Comparison of ENCODE assay signal across 14 cellular contexts in genomic region chr20:45408646-45409213, GRCh38. TPM values are rescaled to one million over a fixed set of nuclear protein-coding genes. Genes with fewer than 3 reads are reported as not detected.
DNase-seq lines count a peak whose midpoint lies in the region; ATAC-seq and TF ChIP-seq lines count a peak whose summit lies in the region.
"Had no signal": no experiment of that assay in that cellular context is flagged by ENCODE, and none has a peak within 500 bp of the region (broad histone marks: within the 10 kb centered on the region; RNA-seq: fewer than 3 reads in every experiment).

No MANE protein-coding gene starts in this region.

- H3K9me3 ChIP-seq in CD4-positive, CD25-positive, alpha-beta regulatory T cell (ENCODE audit: control insufficient read depth in 2 of 2, low read length in 2 of 2): no peaks in the 10 kb centered on the region
- H3K9me3 ChIP-seq in esophagus muscularis mucosa (no peaks in the 10 kb centered on the region), skeletal muscle tissue (ENCODE audit: control insufficient read depth in 3 of 3, low read length in 3 of 3) (no peaks in the 10 kb centered on the region)
- H3K9me3 ChIP-seq: neutrophil had no signal

- peak overlapping the region; percentile 43 to 76 (median 52) for H3K4me3 Mint-ChIP-seq in CD4-positive, CD25-positive, alpha-beta regulatory T cell
- H3K4me3 Mint-ChIP-seq: activated naive CD8-positive, alpha-beta T cell treated with anti-CD3 and anti-CD28 coated beads, Interleukin-2, amount 10 ng/mL, durations not matched to agents 7 days and 5 days; effector memory CD8-positive, alpha-beta T cell had no signal

- no peaks in the 10 kb centered on the region for H3K27me3 Mint-ChIP-seq in CD4-positive, CD25-positive, alpha-beta regulatory T cell
- H3K27me3 Mint-ChIP-seq: effector memory CD8-positive, alpha-beta T cell had no signal

- H3K4me1 Mint-ChIP-seq in CD4-positive, CD25-positive, alpha-beta regulatory T cell: peaks cover 0 to 23% (median 5%) of the 10 kb centered on the region in 4 donors

- no peak for ATAC-seq in CD4-positive, CD25-positive, alpha-beta regulatory T cell (ENCODE audit: low read depth in 2 of 2)
- ATAC-seq in HG03097 (IDR thresholded peaks at IDR 0.05; ENCODE audit: low FRiP score, unreplicated experiment) (no peak), GM21825 (IDR thresholded peaks at IDR 0.05; ENCODE audit: unreplicated experiment) (no peak), GM18909 (IDR thresholded peaks at IDR 0.05; ENCODE audit: poor library complexity, unreplicated experiment) (no peak)
- ATAC-seq: activated CD4-positive, alpha-beta T cell treated with anti-CD3 and anti-CD28 coated beads for 36 hours; effector memory CD8-positive, alpha-beta T cell had no signal

- no peak for TF ChIP-seq POLR2A in esophagus muscularis mucosa (IDR thresholded peaks at IDR 0.05; ENCODE audit: low read depth)

- H3K27ac Mint-ChIP-seq in CD4-positive, CD25-positive, alpha-beta regulatory T cell: peak overlapping the region in 2 of 3 donors; percentile 76 to 80
- H3K27ac Mint-ChIP-seq: activated naive CD8-positive, alpha-beta T cell treated with anti-CD3 and anti-CD28 coated beads, Interleukin-2, amount 10 ng/mL, durations not matched to agents 7 days and 5 days had no signal

- peaks cover 23% of the 10 kb centered on the region for H3K4me1 ChIP-seq in CD4-positive, CD25-positive, alpha-beta regulatory T cell (ENCODE audit: control insufficient read depth, insufficient read depth, low read length, poor library complexity, severe bottlenecking)
- H3K4me1 ChIP-seq in esophagus muscularis mucosa (peaks cover 15 to 53% (median 42%) of the 10 kb centered on the region in 4 donors), skeletal muscle tissue (ENCODE audit: control insufficient read depth in 3 of 3, insufficient read depth in 3 of 3, low read length in 3 of 3) (peaks cover 35 to 54% (median 42%) of the 10 kb centered on the region in 3 donors)

- TF ChIP-seq CTCF in esophagus muscularis mucosa (IDR thresholded peaks at IDR 0.05): no peak

- no peaks in the 10 kb centered on the region for H3K27me3 ChIP-seq in CD4-positive, CD25-positive, alpha-beta regulatory T cell (ENCODE audit: control insufficient read depth, insufficient read depth, low read length)
- H3K27me3 ChIP-seq in esophagus muscularis mucosa (no peaks in the 10 kb centered on the region), skeletal muscle tissue (ENCODE audit: control insufficient read depth in 3 of 3, insufficient read depth in 3 of 3, low read length in 3 of 3) (no peaks in the 10 kb centered on the region)

- no peaks in the 10 kb centered on the region for H3K9me3 Mint-ChIP-seq in CD4-positive, CD25-positive, alpha-beta regulatory T cell
- H3K9me3 Mint-ChIP-seq: activated naive CD8-positive, alpha-beta T cell treated with anti-CD3 and anti-CD28 coated beads, Interleukin-2, amount 10 ng/mL, durations not matched to agents 7 days and 5 days; effector memory CD8-positive, alpha-beta T cell had no signal

- no peak overlapping the region for H3K4me3 ChIP-seq in CD4-positive, CD25-positive, alpha-beta regulatory T cell (ENCODE audit: low read depth, low read length)
- H3K4me3 ChIP-seq in esophagus muscularis mucosa: peak overlapping the region; percentile 80 to 95 (median 90)
- peak overlapping the region; percentile 86 to 96 (median 94) for H3K4me3 ChIP-seq in skeletal muscle tissue (ENCODE audit: low read length in 3 of 3)

- H3K27ac ChIP-seq in CD4-positive, CD25-positive, alpha-beta regulatory T cell (ENCODE audit: insufficient read depth, low read length, poor library complexity, severe bottlenecking): no peak overlapping the region
- H3K27ac ChIP-seq in esophagus muscularis mucosa (replicated peaks in 1 of 4) (peak overlapping the region; percentile 96 to 99 (median 98)), skeletal muscle tissue (ENCODE audit: low read depth, low read length) (peak overlapping the region; percentile 100)
- H3K27ac ChIP-seq: neutrophil had no signal

- peaks cover 5% of the 10 kb centered on the region for H3K36me3 ChIP-seq in CD4-positive, CD25-positive, alpha-beta regulatory T cell (ENCODE audit: control insufficient read depth, insufficient read depth, low read length)
- H3K36me3 ChIP-seq in esophagus muscularis mucosa (peaks cover 24 to 42% (median 36%) of the 10 kb centered on the region in 4 donors), skeletal muscle tissue (ENCODE audit: control insufficient read depth in 3 of 3, insufficient read depth in 3 of 3, low read length in 3 of 3) (peaks cover 26 to 34% (median 31%) of the 10 kb centered on the region in 3 donors)
- H3K36me3 ChIP-seq: neutrophil had no signal

- H3K36me3 Mint-ChIP-seq in CD4-positive, CD25-positive, alpha-beta regulatory T cell: peaks cover 6% of the 10 kb centered on the region

- intact Hi-C loops in esophagus muscularis mucosa (cut with DNase I): loop anchor here (5.0 kb wide), 1 partner anchor 36 kb away; no protein-coding TSS in a partner anchor

- no peak for DNase-seq in CD4-positive, CD25-positive, alpha-beta regulatory T cell
- peak; percentile 25 to 49 for DNase-seq in NOMO-1 (lab: John Stamatoyannopoulos, UW; ENCODE audit: unreplicated experiment in 2 of 2)
- no peak for DNase-seq in esophagus muscularis mucosa (ENCODE audit: extremely low spot score)
- DNase-seq in stimulated activated CD8-positive, alpha-beta memory T cell treated with anti-CD3 and anti-CD28 coated beads, Interleukin-4, amount 100 ng/mL, for 48 hours: no peak
- DNase-seq: activated CD4-positive, alpha-beta T cell treated with anti-CD3 and anti-CD28 coated beads for 36 hours; activated naive CD8-positive, alpha-beta T cell treated with anti-CD3 and anti-CD28 coated beads, Interleukin-2, amount 10 ng/mL, durations not matched to agents 7 days and 5 days; Calu3; effector memory CD8-positive, alpha-beta T cell; NCI-H2081 had no signal

- no peak for TF ChIP-seq EP300 in esophagus muscularis mucosa (IDR thresholded peaks at IDR 0.05)

- H3K9ac ChIP-seq in skeletal muscle tissue (ENCODE audit: low read depth in 1 of 3, low read length in 3 of 3): peak overlapping the region; percentile 95 to 99 (median 99)

- 77% methylated on average over 4 of the region's 7 CpGs for WGBS in esophagus muscularis mucosa

RNA-seq across cellular contexts. Expression of gene DBNDD2, which starts 0.6 kb away (rescaled TPM):
- 15.1 TPM for total RNA-seq in CD4-positive, CD25-positive, alpha-beta regulatory T cell
- polyA plus RNA-seq in CD4-positive, CD25-positive, alpha-beta regulatory T cell: 10 to 100 TPM; 19.5 to 23.5 (median 21.7) TPM
- total RNA-seq in esophagus muscularis mucosa (100 to 1,000 TPM in 2 of 4 donors, 10 to 100 TPM in 2; 63.0 to 130 (median 109) TPM), skeletal muscle tissue (3.7 TPM)

RNA-seq across cellular contexts. Expression of gene PIGT, which starts 7.2 kb away (rescaled TPM):
- total RNA-seq in CD4-positive, CD25-positive, alpha-beta regulatory T cell: 137 TPM
- polyA plus RNA-seq in CD4-positive, CD25-positive, alpha-beta regulatory T cell: 100 to 1,000 TPM in 1 of 4 donors, 10 to 100 TPM in 3; 80.3 to 102 (median 91.7) TPM
- total RNA-seq in esophagus muscularis mucosa (10 to 100 TPM; 64.4 to 90.9 (median 80.4) TPM), skeletal muscle tissue (16.2 TPM)

RNA-seq across cellular contexts. Expression of gene TP53TG5, which starts 30.6 kb away (rescaled TPM):
- total RNA-seq in CD4-positive, CD25-positive, alpha-beta regulatory T cell: not detected
- polyA plus RNA-seq in CD4-positive, CD25-positive, alpha-beta regulatory T cell: under 1 TPM; 0.18 to 0.56 (median 0.23) TPM
- 1 to 10 TPM in 2 of 4 donors, under 1 TPM in 1, not detected in 1; 0.17 to 2.1 (median 1.1) TPM for total RNA-seq in esophagus muscularis mucosa
- total RNA-seq in skeletal muscle tissue: not detected
- total RNA-seq: activated naive CD8-positive, alpha-beta T cell treated with anti-CD3 and anti-CD28 coated beads, Interleukin-2, amount 10 ng/mL, durations not matched to agents 7 days and 5 days had no signal

RNA-seq across cellular contexts. Expression of gene SYS1, which starts 45.8 kb away (rescaled TPM):
- total RNA-seq in CD4-positive, CD25-positive, alpha-beta regulatory T cell: 94.2 TPM
- 10 to 100 TPM; 38.4 to 54.3 (median 42.0) TPM for polyA plus RNA-seq in CD4-positive, CD25-positive, alpha-beta regulatory T cell
- total RNA-seq in esophagus muscularis mucosa (10 to 100 TPM; 28.2 to 48.4 (median 42.5) TPM), skeletal muscle tissue (13.6 TPM)

Comparison
In these comparisons a context has a peak if more than half of its experiments do, and no peak if none do; other contexts are left out.
1. DNase-seq: peak in NOMO-1 (2 of 2); none in CD4-positive, CD25-positive, alpha-beta regulatory T cell (0 of 3), esophagus muscularis mucosa (single experiment) and stimulated activated CD8-positive, alpha-beta memory T cell treated with anti-CD3 and anti-CD28 coated beads, Interleukin-4, amount 100 ng/mL, for 48 hours (single experiment).